In the genomic region with DNA sequence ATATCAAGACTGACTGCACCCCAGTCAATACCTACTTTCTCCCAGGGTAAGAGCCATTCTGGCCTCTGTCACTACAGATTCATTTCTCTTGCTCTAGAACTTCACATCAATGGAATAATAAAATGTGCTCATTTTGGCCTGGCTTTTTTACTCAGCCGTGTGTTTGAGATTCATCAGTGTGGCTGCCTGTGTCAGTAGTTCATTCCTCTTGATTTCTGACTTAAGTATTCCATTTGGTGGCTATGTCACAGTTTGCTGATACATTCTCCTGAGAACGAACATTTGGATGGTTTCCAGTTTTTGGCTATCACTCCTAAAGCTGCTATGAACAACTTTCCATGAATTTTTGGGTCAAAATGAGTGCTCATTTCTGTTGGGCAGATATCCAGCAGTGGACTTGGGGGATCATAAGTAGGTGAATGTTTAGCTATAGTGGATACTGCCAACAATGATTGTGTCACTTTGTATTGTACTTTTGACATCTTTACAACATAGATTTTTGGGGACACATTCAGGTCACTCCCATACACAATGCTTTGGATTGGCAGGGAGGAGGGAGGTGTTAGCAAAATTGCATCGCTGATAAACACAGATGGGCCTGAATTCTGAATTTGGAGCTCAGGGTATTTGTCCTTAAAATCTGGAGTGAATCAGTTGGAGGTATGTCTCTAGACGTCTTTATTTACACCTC, we compare ENCODE assay signal across 8 cellular contexts. TPM values are rescaled to one million over a fixed set of nuclear protein-coding genes. Genes with fewer than 3 reads are reported as not detected.
"Had no signal": no experiment of that assay in that cellular context is flagged by ENCODE, and none has a peak within 500 bp of the region (broad histone marks: within the 10 kb centered on the region; RNA-seq: fewer than 3 reads in every experiment).

No MANE protein-coding gene starts in this region.

- H3K27ac Mint-ChIP-seq: HFFc6, IgD-negative memory B cell had no signal

- H3K9me3 Mint-ChIP-seq: HFFc6, IgD-negative memory B cell had no signal

- DNase-seq: GM23248, GOT3, H7, HFFc6 had no signal

- H3K4me1 Mint-ChIP-seq: IgD-negative memory B cell had no signal

- H3K4me3 Mint-ChIP-seq: HFFc6, IgD-negative memory B cell had no signal

- ATAC-seq: HCT116 had no signal

RNA-seq across cellular contexts. Expression of gene FAM107A, which starts 19.8 kb away (rescaled TPM):
- total RNA-seq: H4 had no signal
- polyA plus RNA-seq: IgD-negative memory B cell had no signal

RNA-seq across cellular contexts. Expression of gene ACOX2, which starts 60.0 kb away (rescaled TPM):
- total RNA-seq: HT-29 had no signal
- polyA plus RNA-seq: IgD-negative memory B cell had no signal
